In genomic region chr3:158102219-158102612, GRCh38 we compare ENCODE assay signal across 21 cellular contexts. TPM values are rescaled to one million over a fixed set of nuclear protein-coding genes. Genes with fewer than 3 reads are reported as not detected.
DNase-seq lines count a peak whose midpoint lies in the region; ATAC-seq and TF ChIP-seq lines count a peak whose summit lies in the region.
"Had no signal": no experiment of that assay in that cellular context is flagged by ENCODE, and none has a peak within 500 bp of the region (broad histone marks: within the 10 kb centered on the region; RNA-seq: fewer than 3 reads in every experiment).

No MANE protein-coding gene starts in this region.

- no peak for TF ChIP-seq EP300 in SK-N-SH (IDR thresholded peaks at IDR 0.05; ENCODE audit: borderline replicate concordance in 1 of 2, low read depth in 1 of 2, low read length in 1 of 2)

- H3K9me3 ChIP-seq in HUES6 (ENCODE audit: control insufficient read depth, insufficient read depth, low read depth, low read length) = no peaks in the 10 kb centered on the region
- no peaks in the 10 kb centered on the region for H3K9me3 ChIP-seq in neural progenitor cell (ENCODE audit: low read depth)
- H3K9me3 ChIP-seq in SK-N-SH = no peaks in the 10 kb centered on the region
- H3K9me3 ChIP-seq: Caco-2, right lobe of liver had no signal

- peaks cover 22% of the 10 kb centered on the region for H3F3A ChIP-seq in neural progenitor cell (ENCODE audit: low read depth)
- H3F3A ChIP-seq in SK-N-SH (replicated peaks; ENCODE audit: insufficient read depth) = peaks cover 3% of the 10 kb centered on the region

- peaks cover 54% of the 10 kb centered on the region for H3K36me3 Mint-ChIP-seq in Calu3 (ENCODE audit: insufficient read depth, unreplicated experiment)
- H3K36me3 Mint-ChIP-seq in neural progenitor cell = no peaks in the 10 kb centered on the region

- ATAC-seq in omental fat pad (ENCODE audit: low FRiP score) (no peak), GM18870 (IDR thresholded peaks at IDR 0.05; ENCODE audit: unreplicated experiment) (no peak)
- ATAC-seq: esophagus mucosa; left colon; stimulated activated effector memory CD8-positive, alpha-beta T cell treated with anti-CD3 and anti-CD28 coated beads, Interleukin-12 subunit alpha, Interleukin-12 subunit beta, amount 100 ng/mL, for 72 hours had no signal

- H3K27me3 ChIP-seq in HUES6 (ENCODE audit: control insufficient read depth, insufficient read depth, low read length) (peaks cover 100% of the 10 kb centered on the region), neural progenitor cell (peaks cover 100% of the 10 kb centered on the region), SK-N-SH (ENCODE audit: insufficient read depth) (no peaks in the 10 kb centered on the region)

- H3K27me3 Mint-ChIP-seq in Calu3 (ENCODE audit: unreplicated experiment) = peaks cover 19% of the 10 kb centered on the region
- peaks cover 94% of the 10 kb centered on the region for H3K27me3 Mint-ChIP-seq in neural progenitor cell (ENCODE audit: insufficient read depth, low read depth)

- H3K27ac Mint-ChIP-seq in Calu3 (ENCODE audit: unreplicated experiment) = no peak overlapping the region
- no peak overlapping the region for H3K27ac Mint-ChIP-seq in neural progenitor cell

- POLR2A ChIA-PET in SK-N-SH (lab: Yijun Ruan, JAX) = interaction anchor here (0.6 kb wide), 1 partner anchor 482 kb away, joined by 3 read pairs; no protein-coding TSS in a partner anchor

- TF ChIP-seq RAD21 in SK-N-SH (IDR thresholded peaks at IDR 0.05; ENCODE audit: low read length) = no peak

- H3K79me2 ChIP-seq in neural progenitor cell (ENCODE audit: low read depth) (no peaks in the 10 kb centered on the region), SK-N-SH (ENCODE audit: insufficient read depth) (peaks cover 25% of the 10 kb centered on the region)

- WGBS in SK-N-SH (ENCODE audit: low lambda C conversion rate) = 84% methylated on average over 4 of the region's 4 CpGs

- H3K4me1 Mint-ChIP-seq in Calu3 (ENCODE audit: low read depth, unreplicated experiment) (peaks cover 43% of the 10 kb centered on the region), neural progenitor cell (peaks cover 38% of the 10 kb centered on the region)

- H3K4me3 ChIP-seq in HUES6 (ENCODE audit: low read depth, low read length) = peak overlapping the region; percentile 61
- H3K4me3 ChIP-seq in coronary artery = peak overlapping the region; percentile 81
- no peak overlapping the region for H3K4me3 ChIP-seq in neural progenitor cell
- H3K4me3 ChIP-seq in SK-N-SH (ENCODE audit: low read depth in 2 of 2, low read length in 1 of 2) = no peak overlapping the region
- H3K4me3 ChIP-seq: right lobe of liver had no signal

- H3K4me2 ChIP-seq in neural progenitor cell = no peak overlapping the region
- H3K4me2 ChIP-seq in SK-N-SH = no peak overlapping the region

- H3K36me3 ChIP-seq in HUES6 (ENCODE audit: control insufficient read depth, insufficient read depth, low read length) (no peaks in the 10 kb centered on the region), neural progenitor cell (no peaks in the 10 kb centered on the region), SK-N-SH (replicated peaks in 1 of 2; ENCODE audit: control insufficient read depth in 1 of 2, insufficient read depth in 2 of 2, low read length in 1 of 2) (peaks cover 48 to 56% of the 10 kb centered on the region in 2 experiments)
- H3K36me3 ChIP-seq: right lobe of liver had no signal

- no peak for TF ChIP-seq CTCF in Calu3 (IDR thresholded peaks at IDR 0.05; ENCODE audit: unreplicated experiment)
- TF ChIP-seq CTCF in coronary artery (IDR thresholded peaks at IDR 0.05) = no peak
- no peak for TF ChIP-seq CTCF in neural progenitor cell (IDR thresholded peaks at IDR 0.05)
- no peak for TF ChIP-seq CTCF in omental fat pad (IDR thresholded peaks at IDR 0.05)
- TF ChIP-seq CTCF in SK-N-SH (IDR thresholded peaks at IDR 0.05) = no peak

- H3K4me1 ChIP-seq in HUES6 (ENCODE audit: control insufficient read depth, insufficient read depth, low read length) (peaks cover 18% of the 10 kb centered on the region), neural progenitor cell (peaks cover 5% of the 10 kb centered on the region), SK-N-SH (ENCODE audit: control insufficient read depth in 1 of 2, insufficient read depth in 2 of 2, low read depth in 1 of 2, low read length in 1 of 2) (peaks cover 0 to 15% of the 10 kb centered on the region in 2 experiments; a peak in 2 of 4 replicates)
- H3K4me1 ChIP-seq: Caco-2 had no signal

- CTCF ChIA-PET in Calu3 (lab: Charles Lee) (no interaction called here), SK-N-SH (lab: Yijun Ruan, JAX) (interaction anchor here (0.6 to 1.1 kb wide), 4 partner anchors 9 to 530 kb away, joined by 3 read pairs; no protein-coding TSS in a partner anchor)

- H3K9me3 Mint-ChIP-seq in Calu3 (ENCODE audit: low read depth, unreplicated experiment) (no peaks in the 10 kb centered on the region), neural progenitor cell (no peaks in the 10 kb centered on the region)
- H3K9me3 Mint-ChIP-seq: stimulated activated effector memory CD8-positive, alpha-beta T cell treated with anti-CD3 and anti-CD28 coated beads, Interleukin-12 subunit alpha, Interleukin-12 subunit beta, amount 100 ng/mL, for 72 hours had no signal

- BruUV-seq in Calu3 (replicated peaks; lab: Mats Ljungman, UMichigan) = no TSS peak

- H3K4me3 Mint-ChIP-seq in Calu3 (ENCODE audit: low read depth, unreplicated experiment) (peak overlapping the region; percentile 81), neural progenitor cell (peak overlapping the region; percentile 79)

- no peaks in the 10 kb centered on the region for H3K9me2 ChIP-seq in SK-N-SH

- H4K20me1 ChIP-seq in neural progenitor cell (ENCODE audit: low read depth) (peaks cover 93% of the 10 kb centered on the region), SK-N-SH (ENCODE audit: insufficient read depth) (peaks cover 3% of the 10 kb centered on the region; the same call in 1 of the 2 replicates)

- no peak overlapping the region for H3K9ac ChIP-seq in HUES6 (ENCODE audit: low read length)
- H3K9ac ChIP-seq in neural progenitor cell = no peak overlapping the region
- H3K9ac ChIP-seq in SK-N-SH = no peak overlapping the region

- H2AFZ ChIP-seq in neural progenitor cell (replicated peaks) (no peak overlapping the region), SK-N-SH (ENCODE audit: low read depth) (no peak overlapping the region)

- intact Hi-C loops in Calu3 (cut with micrococcal nuclease; ENCODE audit: unreplicated experiment) = loop anchor here (5.0 kb wide), 3 partner anchors 210 to 570 kb away; no protein-coding TSS in a partner anchor

- no peak overlapping the region for H3K27ac ChIP-seq in HUES6 (ENCODE audit: low read depth, low read length)
- peak overlapping the region in 1 of 2 donors; percentile 69 for H3K27ac ChIP-seq in coronary artery
- H3K27ac ChIP-seq in neural progenitor cell = no peak overlapping the region
- no peak overlapping the region for H3K27ac ChIP-seq in SK-N-SH (ENCODE audit: low read depth in 2 of 2, low read length in 1 of 2)
- H3K27ac ChIP-seq: right lobe of liver had no signal

- no peak for DNase-seq in Calu3
- DNase-seq in coronary artery (ENCODE audit: low spot score) = no peak
- DNase-seq in neural progenitor cell (ENCODE audit: low spot score) = peak; percentile 2
- no peak for DNase-seq in omental fat pad (ENCODE audit: low spot score)
- no peak for DNase-seq in SK-N-SH
- DNase-seq: activated CD4-positive, alpha-beta T cell treated with anti-CD3 and anti-CD28 coated beads for 48 hours; activated gamma-delta T cell; amniotic stem cell; Caco-2; caudate nucleus; EL; left colon; NCI-H1436 treated with DMSO at 0.1 percent for 48 hours; NCI-H345; nucleus accumbens; right lobe of liver; T1000 had no signal

TF ChIP-seq in SK-N-SH, 30 proteins besides CTCF, POLR2A, EP300 and RAD21 (continues in another document):
- TF ChIP-seq ELF1 (IDR thresholded peaks at IDR 0.05) = no peak
- TF ChIP-seq CHD2 (IDR thresholded peaks at IDR 0.05; ENCODE audit: low read length, partially characterized antibody) = no peak
- no peak for TF ChIP-seq MXI1 (IDR thresholded peaks at IDR 0.05; ENCODE audit: low read depth, low read length)
- TF ChIP-seq FOXM1 (IDR thresholded peaks at IDR 0.05; ENCODE audit: low read depth) = no peak
- no peak for TF ChIP-seq FOSL2 (IDR thresholded peaks at IDR 0.05; ENCODE audit: borderline replicate concordance, low read depth)
- TF ChIP-seq GATA2 (CRISPR knock-in tag; IDR thresholded peaks at IDR 0.05) = no peak
- no peak for TF ChIP-seq PBX3 (IDR thresholded peaks at IDR 0.05)
- no peak for TF ChIP-seq NRF1 (IDR thresholded peaks at IDR 0.05; ENCODE audit: low read depth, low read length)
- no peak for TF ChIP-seq TCF12 (IDR thresholded peaks at IDR 0.05)
- TF ChIP-seq MAX (IDR thresholded peaks at IDR 0.05; ENCODE audit: low read depth) = no peak
- TF ChIP-seq POLR2AphosphoS5 (IDR thresholded peaks at IDR 0.05; ENCODE audit: low read depth, low read length) = no peak
- TF ChIP-seq MEF2A (IDR thresholded peaks at IDR 0.05; ENCODE audit: borderline replicate concordance, low read depth) = no peak
- TF ChIP-seq NFIC (IDR thresholded peaks at IDR 0.05; ENCODE audit: borderline replicate concordance) = no peak
- no peak for TF ChIP-seq TAF1 (IDR thresholded peaks at IDR 0.05; ENCODE audit: borderline replicate concordance, low read depth, low read length)

RNA-seq across cellular contexts. Expression of gene SHOX2, which starts 4.0 kb away (rescaled TPM):
- 11.8 and 14.7 TPM in 2 replicates for total RNA-seq in Calu3 (2022)
- not detected in 2 replicates for total RNA-seq in neural progenitor cell (ENCODE audit: low replicate concordance)
- total RNA-seq in omental fat pad = 1 to 10 TPM in 1 of 4 donors, under 1 TPM in 3; 0.28 to 1.3 (median 0.55) TPM
- 17.1 and 20.2 TPM in 2 replicates for polyA plus RNA-seq in SK-N-SH (2012; rRNA removed)
- 10.8 and 11.8 TPM in 2 replicates for polyA plus RNA-seq in SK-N-SH (2012; cell fraction: cytosol; rRNA removed)
- polyA plus RNA-seq in SK-N-SH (2012; cell fraction: nucleus; rRNA removed) = 81.5 and 86.0 TPM in 2 replicates
- total RNA-seq: esophagus mucosa had no signal

RNA-seq across cellular contexts. Expression of gene RSRC1, which starts 7.7 kb away (rescaled TPM):
- 81.3 and 82.1 TPM in 2 replicates for total RNA-seq in Calu3 (2022)
- total RNA-seq in neural progenitor cell (ENCODE audit: low replicate concordance) = 48.6 and 80.5 TPM in 2 replicates
- 10 to 100 TPM; 30.7 to 48.9 (median 40.9) TPM for total RNA-seq in omental fat pad
- polyA plus RNA-seq in SK-N-SH (2012; rRNA removed) = 4.4 and 4.5 TPM in 2 replicates
- 8.6 and 10.9 TPM in 2 replicates for polyA plus RNA-seq in SK-N-SH (2012; cell fraction: cytosol; rRNA removed)
- polyA plus RNA-seq in SK-N-SH (2012; cell fraction: nucleus; rRNA removed) = 2.7 and 5.1 TPM in 2 replicates

Comparison
In these comparisons a context has a peak if more than half of its experiments do, and no peak if none do; other contexts are left out.
1. H3K4me3 ChIP-seq: peak in HUES6 (single experiment) and coronary artery (single experiment); none in neural progenitor cell (single experiment) and SK-N-SH (0 of 2).